ENCODE assay signal across 10 cellular contexts in genomic region chr9:121171236-121171635, GRCh38.
"Had no signal": no experiment of that assay in that cellular context is flagged by ENCODE, and none has a peak within 500 bp of the region (broad histone marks: within the 10 kb centered on the region; RNA-seq: fewer than 3 reads in every experiment).

No MANE protein-coding gene starts in this region.

- DNase-seq: activated CD4-positive, alpha-beta T cell treated with anti-CD3 and anti-CD28 coated beads, Interleukin-2, amount 10 ng/mL, durations not matched to agents 24 days and 14 days; activated effector memory CD4-positive, alpha-beta T cell treated with anti-CD3 and anti-CD28 coated beads, Interleukin-2, amount 50 U/mL, for 16 hours; effector CD8-positive, alpha-beta T cell; kidney; left ventricle myocardium inferior; mesendoderm; ovary; stimulated activated CD4-positive, alpha-beta T cell treated with anti-CD3 and anti-CD28 coated beads, Interleukin-4, amount 100 ng/mL, for 4 hours; thyroid gland had no signal

- H3K27ac Mint-ChIP-seq: activated CD4-positive, alpha-beta T cell treated with anti-CD3 and anti-CD28 coated beads, Interleukin-2, amount 10 ng/mL, durations not matched to agents 24 days and 14 days had no signal

- H3K9me3 ChIP-seq: left ventricle myocardium inferior, ovary, thyroid gland had no signal

- H3K4me3 Mint-ChIP-seq: activated CD4-positive, alpha-beta T cell treated with anti-CD3 and anti-CD28 coated beads, Interleukin-2, amount 10 ng/mL, durations not matched to agents 24 days and 14 days; neural crest cell had no signal

- H3K27me3 ChIP-seq: ovary, thyroid gland had no signal

- H3K36me3 ChIP-seq: ovary had no signal

- H3K9me3 Mint-ChIP-seq: activated CD4-positive, alpha-beta T cell treated with anti-CD3 and anti-CD28 coated beads, Interleukin-2, amount 10 ng/mL, durations not matched to agents 24 days and 14 days; neural crest cell had no signal

- H3K4me3 ChIP-seq: left ventricle myocardium inferior, ovary, thyroid gland had no signal

- H3K27ac ChIP-seq: left ventricle myocardium inferior, ovary, thyroid gland had no signal

- H3K4me1 Mint-ChIP-seq: neural crest cell had no signal

- H3K27me3 Mint-ChIP-seq: activated CD4-positive, alpha-beta T cell treated with anti-CD3 and anti-CD28 coated beads, Interleukin-2, amount 10 ng/mL, durations not matched to agents 24 days and 14 days had no signal
